In the genomic region with DNA sequence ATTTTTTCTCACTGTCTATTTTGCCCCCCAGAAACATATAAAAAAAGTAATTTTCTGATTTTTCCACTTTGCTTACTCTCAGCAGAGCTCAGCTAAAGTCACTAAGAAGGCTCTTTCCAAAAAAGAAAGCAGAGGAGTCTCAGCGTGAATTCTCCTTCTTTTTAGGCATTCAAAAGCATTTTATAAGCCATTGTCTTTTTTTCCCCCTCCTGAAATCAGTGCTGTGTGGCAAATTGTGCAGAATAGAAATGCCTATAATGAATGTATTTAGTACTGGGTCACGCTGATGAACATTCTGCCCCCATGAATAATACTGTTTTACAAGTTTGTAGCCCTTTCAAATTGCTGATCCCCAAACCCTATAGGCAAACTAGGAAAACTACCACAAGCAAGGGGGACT, we compare ENCODE assay signal across 18 cellular contexts. TPM values are rescaled to one million over a fixed set of nuclear protein-coding genes. Genes with fewer than 3 reads are reported as not detected.
DNase-seq lines count a peak whose midpoint lies in the region; ATAC-seq and TF ChIP-seq lines count a peak whose summit lies in the region.
"Had no signal": no experiment of that assay in that cellular context is flagged by ENCODE, and none has a peak within 500 bp of the region (broad histone marks: within the 10 kb centered on the region; RNA-seq: fewer than 3 reads in every experiment).

No MANE protein-coding gene starts in this region.

- ATAC-seq in lower lobe of right lung, result no peak
- no peak for ATAC-seq in HG03432 (IDR thresholded peaks at IDR 0.05; ENCODE audit: unreplicated experiment)
- ATAC-seq: foreskin keratinocyte; pancreas; stimulated activated effector memory CD8-positive, alpha-beta T cell treated with anti-CD3 and anti-CD28 coated beads, Interleukin-12 subunit alpha, Interleukin-12 subunit beta, amount 100 ng/mL, for 72 hours had no signal

- H3K27me3 ChIP-seq in ascending aorta (no peaks in the 10 kb centered on the region), lower lobe of right lung (ENCODE audit: low read depth) (no peaks in the 10 kb centered on the region), smooth muscle cell (ENCODE audit: low read depth) (no peaks in the 10 kb centered on the region), Peyer's patch (no peaks in the 10 kb centered on the region)
- H3K27me3 ChIP-seq: foreskin keratinocyte had no signal

- H3K4me1 ChIP-seq in ES-I3 (ENCODE audit: insufficient read depth, low read length) (peaks cover 38% of the 10 kb centered on the region), ascending aorta (peaks cover 0 to 3% of the 10 kb centered on the region in 2 donors), lower lobe of right lung (no peaks in the 10 kb centered on the region), smooth muscle cell (ENCODE audit: low read depth) (peaks cover 56% of the 10 kb centered on the region), Peyer's patch (no peaks in the 10 kb centered on the region)
- H3K4me1 ChIP-seq: pancreas had no signal

- H3K36me3 ChIP-seq in ES-I3 (ENCODE audit: insufficient read depth, low read length), result peaks cover 9% of the 10 kb centered on the region
- H3K36me3 ChIP-seq in ascending aorta, result no peaks in the 10 kb centered on the region
- no peaks in the 10 kb centered on the region for H3K36me3 ChIP-seq in lower lobe of right lung
- no peaks in the 10 kb centered on the region for H3K36me3 ChIP-seq in smooth muscle cell (ENCODE audit: low read depth)
- no peaks in the 10 kb centered on the region for H3K36me3 ChIP-seq in Peyer's patch
- H3K36me3 ChIP-seq: pancreas had no signal

- 46% methylated on average over 2 of the region's 2 CpGs for WGBS in smooth muscle cell (ENCODE audit: low lambda C conversion rate)

- H3F3A ChIP-seq in smooth muscle cell (ENCODE audit: low read depth), result peaks cover 14% of the 10 kb centered on the region

- H3K9me3 ChIP-seq in ES-I3 (ENCODE audit: control insufficient read depth, insufficient read depth, low read length) (no peaks in the 10 kb centered on the region), ascending aorta (no peaks in the 10 kb centered on the region), lower lobe of right lung (no peaks in the 10 kb centered on the region), smooth muscle cell (replicated peaks; ENCODE audit: low read depth) (no peaks in the 10 kb centered on the region), Peyer's patch (no peaks in the 10 kb centered on the region)
- H3K9me3 ChIP-seq: pancreas had no signal

- peaks cover 24% of the 10 kb centered on the region for H3K79me2 ChIP-seq in smooth muscle cell (ENCODE audit: low read depth)

- H3K4me3 ChIP-seq in ascending aorta (peak overlapping the region; percentile 73 to 74), lower lobe of right lung (peak overlapping the region; percentile 60), smooth muscle cell (peak overlapping the region; percentile 67), Peyer's patch (peak overlapping the region in 1 of 4 donors; percentile 10)
- H3K4me3 ChIP-seq: pancreas had no signal

- intact Hi-C loops in ascending aorta (cut with DNase I) (loop anchor here (2.0 to 10.0 kb wide), 6 partner anchors 102 to 708 kb away; a partner anchor contains a TSS), lower lobe of right lung (cut with DNase I) (no loop called here)

- H3K4me2 ChIP-seq in smooth muscle cell, result peak overlapping the region; percentile 90

- no peak for TF ChIP-seq POLR2A in Peyer's patch (IDR thresholded peaks at IDR 0.05)

- DNase-seq in ascending aorta (ENCODE audit: low spot score in 2 of 2) (no peak), lower lobe of right lung (no peak), smooth muscle cell (lab: John Stamatoyannopoulos, UW; ENCODE audit: unreplicated experiment) (no peak), NCI-H510A treated with DMSO at 0.1 percent for 48 hours (lab: John Stamatoyannopoulos, UW) (no peak), Peyer's patch (no peak)
- DNase-seq in stimulated activated naive CD4-positive, alpha-beta T cell treated with Interleukin-2 at 50 U/mL for 16 hours (lab: John Stamatoyannopoulos, UW), result no peak
- DNase-seq: CD4-positive, CD25-positive, alpha-beta regulatory T cell; foreskin keratinocyte; GDM1; NCI-H1417 treated with DMSO at 0.1 percent for 48 hours; NCI-H524; pancreas; stimulated activated CD4-positive, alpha-beta T cell treated with anti-CD3 and anti-CD28 coated beads, Interleukin-2, amount 100 ng/mL, for 48 hours had no signal

- H2AFZ ChIP-seq in smooth muscle cell (ENCODE audit: low read depth), result peak overlapping the region; percentile 13

- H3K27ac ChIP-seq in ascending aorta, result peak overlapping the region; percentile 26 to 88
- peak overlapping the region; percentile 72 for H3K27ac ChIP-seq in lower lobe of right lung
- H3K27ac ChIP-seq in smooth muscle cell (ENCODE audit: low read depth), result no peak overlapping the region
- H3K27ac ChIP-seq in Peyer's patch, result peak overlapping the region in 2 of 4 donors; percentile 6 to 84
- H3K27ac ChIP-seq: foreskin keratinocyte, RWPE1 had no signal

- H4K20me1 ChIP-seq in smooth muscle cell (ENCODE audit: low read depth), result peaks cover 12% of the 10 kb centered on the region

- no peak for TF ChIP-seq CTCF in ascending aorta (IDR thresholded peaks at IDR 0.05)
- no peak for TF ChIP-seq CTCF in lower lobe of right lung (IDR thresholded peaks at IDR 0.05)
- TF ChIP-seq CTCF in smooth muscle cell (IDR thresholded peaks at IDR 0.05; ENCODE audit: borderline replicate concordance, insufficient read depth, poor library complexity, severe bottlenecking), result no peak
- TF ChIP-seq CTCF in Peyer's patch (IDR thresholded peaks at IDR 0.05), result no peak

- H3K9ac ChIP-seq in ES-I3 (ENCODE audit: low read depth, low read length) (peak overlapping the region; percentile 24), smooth muscle cell (ENCODE audit: low read depth) (no peak overlapping the region)

RNA-seq across cellular contexts. Expression of a gene that starts 1.6 kb away (rescaled TPM):
- total RNA-seq in ascending aorta (31.6 TPM), lower lobe of right lung (10.8 TPM), smooth muscle cell (51.3 and 58.8 TPM in 2 replicates), Peyer's patch (10 to 100 TPM in 2 of 4 donors, 1 to 10 TPM in 2; 6.3 to 46.2 (median 11.1) TPM)
- polyA plus RNA-seq in smooth muscle cell, result 13.4 and 24.5 TPM in 2 replicates
- total RNA-seq: activated CD8-positive, alpha-beta memory T cell treated with anti-CD3 and anti-CD28 coated beads for 36 hours had no signal
- polyA plus RNA-seq: CD4-positive, CD25-positive, alpha-beta regulatory T cell had no signal
